Comparison of ENCODE assay signal across 1 cellular context in genomic region chr3:44729384-44729910, GRCh38.
TF ChIP-seq lines count a peak whose summit lies in the region.

TSS of gene ZNF501 (plus strand) at chr3:44729635. CDS start at chr3:44734422, 4,787 bp downstream.

TF ChIP-seq in HEK293, 187 proteins besides CTCF, POLR2A, EP300 and RAD21 (continued from another document and continues in another):
- TF ChIP-seq ZNF692 (tag by site-specific recombination; IDR thresholded peaks at IDR 0.05), result no peak
- peak; percentile 32; the same call in 1 of the 2 replicates for TF ChIP-seq ZNF2 (tag by site-specific recombination; IDR thresholded peaks at IDR 0.05)
- TF ChIP-seq ZFP3 (tag by site-specific recombination; IDR thresholded peaks at IDR 0.05; ENCODE audit: low read depth), result no peak
- TF ChIP-seq, protein P1, sequence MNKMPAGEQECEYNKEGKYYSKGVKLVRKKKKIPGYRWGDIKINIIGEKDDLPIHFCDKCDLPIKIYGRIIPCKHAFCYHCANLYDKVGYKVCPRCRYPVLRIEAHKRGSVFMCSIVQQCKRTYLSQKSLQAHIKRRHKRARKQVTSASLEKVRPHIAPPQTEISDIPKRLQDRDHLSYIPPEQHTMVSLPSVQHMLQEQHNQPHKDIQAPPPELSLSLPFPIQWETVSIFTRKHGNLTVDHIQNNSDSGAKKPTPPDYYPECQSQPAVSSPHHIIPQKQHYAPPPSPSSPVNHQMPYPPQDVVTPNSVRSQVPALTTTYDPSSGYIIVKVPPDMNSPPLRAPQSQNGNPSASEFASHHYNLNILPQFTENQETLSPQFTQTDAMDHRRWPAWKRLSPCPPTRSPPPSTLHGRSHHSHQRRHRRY (tag by site-specific recombination; IDR thresholded peaks at IDR 0.05), result no peak
- TF ChIP-seq ZBTB8A (tag by site-specific recombination; IDR thresholded peaks at IDR 0.05), result peak; percentile 53
- TF ChIP-seq ZNF513 (tag by site-specific recombination; IDR thresholded peaks at IDR 0.05), result no peak
- TF ChIP-seq ZNF600 (tag by site-specific recombination; IDR thresholded peaks at IDR 0.05), result peak; percentile 51
- peak; percentile 90 for TF ChIP-seq ZIC2 (tag by site-specific recombination; IDR thresholded peaks at IDR 0.05)
- no peak for TF ChIP-seq RBAK (tag by site-specific recombination; IDR thresholded peaks at IDR 0.05)
- TF ChIP-seq, protein P2, sequence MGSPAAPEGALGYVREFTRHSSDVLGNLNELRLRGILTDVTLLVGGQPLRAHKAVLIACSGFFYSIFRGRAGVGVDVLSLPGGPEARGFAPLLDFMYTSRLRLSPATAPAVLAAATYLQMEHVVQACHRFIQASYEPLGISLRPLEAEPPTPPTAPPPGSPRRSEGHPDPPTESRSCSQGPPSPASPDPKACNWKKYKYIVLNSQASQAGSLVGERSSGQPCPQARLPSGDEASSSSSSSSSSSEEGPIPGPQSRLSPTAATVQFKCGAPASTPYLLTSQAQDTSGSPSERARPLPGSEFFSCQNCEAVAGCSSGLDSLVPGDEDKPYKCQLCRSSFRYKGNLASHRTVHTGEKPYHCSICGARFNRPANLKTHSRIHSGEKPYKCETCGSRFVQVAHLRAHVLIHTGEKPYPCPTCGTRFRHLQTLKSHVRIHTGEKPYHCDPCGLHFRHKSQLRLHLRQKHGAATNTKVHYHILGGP (tag by site-specific recombination; IDR thresholded peaks at IDR 0.05), result 0 out of 2 replicates have a peak, but pooled peaks have one; percentile 33
- no peak for TF ChIP-seq OVOL3 (tag by site-specific recombination; IDR thresholded peaks at IDR 0.05)
- no peak for TF ChIP-seq GFI1B (tag by site-specific recombination; IDR thresholded peaks at IDR 0.05)
- no peak for TF ChIP-seq ZNF521 (tag by site-specific recombination; IDR thresholded peaks at IDR 0.05)
- no peak for TF ChIP-seq BCL11B (tag by site-specific recombination; IDR thresholded peaks at IDR 0.05; ENCODE audit: low read depth)
- no peak for TF ChIP-seq ZNF404 (tag by site-specific recombination; IDR thresholded peaks at IDR 0.05)
- TF ChIP-seq ZNF248 (tag by site-specific recombination; IDR thresholded peaks at IDR 0.05), result no peak
- TF ChIP-seq ZNF302 (tag by site-specific recombination; IDR thresholded peaks at IDR 0.05; ENCODE audit: low read depth), result no peak
- TF ChIP-seq ZBTB48 (tag by site-specific recombination; IDR thresholded peaks at IDR 0.05), result peak; percentile 78; the same call in 1 of the 2 replicates
- TF ChIP-seq KLF10 (tag by site-specific recombination; IDR thresholded peaks at IDR 0.05), result no peak
- peak; percentile 86 for TF ChIP-seq ZXDB (tag by site-specific recombination; IDR thresholded peaks at IDR 0.05)
- no peak for TF ChIP-seq ZNF19 (tag by site-specific recombination; IDR thresholded peaks at IDR 0.05; ENCODE audit: low read depth)
- no peak for TF ChIP-seq ZNF530 (tag by site-specific recombination; IDR thresholded peaks at IDR 0.05; ENCODE audit: low read depth)
- TF ChIP-seq PRDM1 (tag by site-specific recombination; IDR thresholded peaks at IDR 0.05), result no peak
- TF ChIP-seq, protein P3, sequence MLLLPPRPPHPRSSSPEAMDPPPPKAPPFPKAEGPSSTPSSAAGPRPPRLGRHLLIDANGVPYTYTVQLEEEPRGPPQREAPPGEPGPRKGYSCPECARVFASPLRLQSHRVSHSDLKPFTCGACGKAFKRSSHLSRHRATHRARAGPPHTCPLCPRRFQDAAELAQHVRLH (tag by site-specific recombination; IDR thresholded peaks at IDR 0.05), result peak; percentile 65; the same call in 1 of the 2 replicates
- no peak; the same call in 1 of the 2 replicates for TF ChIP-seq ZNF184 (tag by site-specific recombination; IDR thresholded peaks at IDR 0.05)
- no peak for TF ChIP-seq ZNF626 (tag by site-specific recombination; IDR thresholded peaks at IDR 0.05)
- TF ChIP-seq ZNF76 (tag by site-specific recombination; IDR thresholded peaks at IDR 0.05; ENCODE audit: borderline replicate concordance, low read depth), result peak; percentile 75; the same call in 1 of the 2 replicates
- TF ChIP-seq ZNF280D (tag by site-specific recombination; IDR thresholded peaks at IDR 0.05), result peak; percentile 54; the same call in 1 of the 2 replicates
- no peak for TF ChIP-seq ZBTB6 (tag by site-specific recombination; IDR thresholded peaks at IDR 0.05)
- no peak for TF ChIP-seq ZBTB7A (tag by site-specific recombination; IDR thresholded peaks at IDR 0.05; ENCODE audit: low read depth)
- TF ChIP-seq KLF17 (tag by site-specific recombination; IDR thresholded peaks at IDR 0.05), result 0 out of 2 replicates have a peak, but pooled peaks have one; percentile 65
- TF ChIP-seq ZBTB21 (tag by site-specific recombination; IDR thresholded peaks at IDR 0.05), result peak; percentile 90
- TF ChIP-seq BCL11A (tag by site-specific recombination; IDR thresholded peaks at IDR 0.05; ENCODE audit: low read depth), result no peak
- TF ChIP-seq ZNF23 (tag by site-specific recombination; IDR thresholded peaks at IDR 0.05; ENCODE audit: borderline replicate concordance), result no peak
- peak; percentile 60; the same call in 1 of the 2 replicates for TF ChIP-seq ZNF660 (tag by site-specific recombination; IDR thresholded peaks at IDR 0.05)
- TF ChIP-seq ZNF324 (tag by site-specific recombination; IDR thresholded peaks at IDR 0.05), result peak; percentile 88
- peak; percentile 4 for TF ChIP-seq ZNF510 (tag by site-specific recombination; IDR thresholded peaks at IDR 0.05; ENCODE audit: insufficient replicate concordance)
- peak; percentile 97 for TF ChIP-seq ZNF518A (tag by site-specific recombination; conservative IDR thresholded peaks at IDR 0.05; ENCODE audit: low read depth)
- TF ChIP-seq ZNF768 (tag by site-specific recombination; IDR thresholded peaks at IDR 0.05), result no peak
- TF ChIP-seq, protein P4, sequence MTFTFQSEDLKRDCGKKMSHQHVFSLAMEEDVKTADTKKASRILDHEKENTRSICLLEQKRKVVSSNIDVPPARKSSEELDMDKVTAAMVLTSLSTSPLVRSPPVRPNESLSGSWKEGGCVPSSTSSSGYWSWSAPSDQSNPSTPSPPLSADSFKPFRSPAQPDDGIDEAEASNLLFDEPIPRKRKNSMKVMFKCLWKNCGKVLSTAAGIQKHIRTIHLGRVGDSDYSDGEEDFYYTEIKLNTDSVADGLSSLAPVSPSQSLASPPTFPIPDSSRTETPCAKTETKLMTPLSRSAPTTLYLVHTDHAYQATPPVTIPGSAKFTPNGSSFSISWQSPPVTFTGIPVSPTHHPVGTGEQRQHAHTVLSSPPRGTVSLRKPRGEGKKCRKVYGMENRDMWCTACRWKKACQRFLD (tag by site-specific recombination; IDR thresholded peaks at IDR 0.05), result no peak
- TF ChIP-seq ZNF701 (tag by site-specific recombination; IDR thresholded peaks at IDR 0.05), result no peak
- TF ChIP-seq HOXD13 (CRISPR knock-in tag; IDR thresholded peaks at IDR 0.05; ENCODE audit: borderline replicate concordance), result no peak
- no peak for TF ChIP-seq KLF7 (tag by site-specific recombination; IDR thresholded peaks at IDR 0.05; ENCODE audit: borderline replicate concordance)
